ENCODE assay signal across 1 cellular context in genomic region chr15:83123529-83123928, GRCh38.
TF ChIP-seq lines count a peak whose summit lies in the region.

No MANE protein-coding gene starts in this region.

TF ChIP-seq in GM23338, 12 proteins besides CTCF, POLR2A, EP300 and RAD21 (continued from another document):
- TF ChIP-seq, protein P1, sequence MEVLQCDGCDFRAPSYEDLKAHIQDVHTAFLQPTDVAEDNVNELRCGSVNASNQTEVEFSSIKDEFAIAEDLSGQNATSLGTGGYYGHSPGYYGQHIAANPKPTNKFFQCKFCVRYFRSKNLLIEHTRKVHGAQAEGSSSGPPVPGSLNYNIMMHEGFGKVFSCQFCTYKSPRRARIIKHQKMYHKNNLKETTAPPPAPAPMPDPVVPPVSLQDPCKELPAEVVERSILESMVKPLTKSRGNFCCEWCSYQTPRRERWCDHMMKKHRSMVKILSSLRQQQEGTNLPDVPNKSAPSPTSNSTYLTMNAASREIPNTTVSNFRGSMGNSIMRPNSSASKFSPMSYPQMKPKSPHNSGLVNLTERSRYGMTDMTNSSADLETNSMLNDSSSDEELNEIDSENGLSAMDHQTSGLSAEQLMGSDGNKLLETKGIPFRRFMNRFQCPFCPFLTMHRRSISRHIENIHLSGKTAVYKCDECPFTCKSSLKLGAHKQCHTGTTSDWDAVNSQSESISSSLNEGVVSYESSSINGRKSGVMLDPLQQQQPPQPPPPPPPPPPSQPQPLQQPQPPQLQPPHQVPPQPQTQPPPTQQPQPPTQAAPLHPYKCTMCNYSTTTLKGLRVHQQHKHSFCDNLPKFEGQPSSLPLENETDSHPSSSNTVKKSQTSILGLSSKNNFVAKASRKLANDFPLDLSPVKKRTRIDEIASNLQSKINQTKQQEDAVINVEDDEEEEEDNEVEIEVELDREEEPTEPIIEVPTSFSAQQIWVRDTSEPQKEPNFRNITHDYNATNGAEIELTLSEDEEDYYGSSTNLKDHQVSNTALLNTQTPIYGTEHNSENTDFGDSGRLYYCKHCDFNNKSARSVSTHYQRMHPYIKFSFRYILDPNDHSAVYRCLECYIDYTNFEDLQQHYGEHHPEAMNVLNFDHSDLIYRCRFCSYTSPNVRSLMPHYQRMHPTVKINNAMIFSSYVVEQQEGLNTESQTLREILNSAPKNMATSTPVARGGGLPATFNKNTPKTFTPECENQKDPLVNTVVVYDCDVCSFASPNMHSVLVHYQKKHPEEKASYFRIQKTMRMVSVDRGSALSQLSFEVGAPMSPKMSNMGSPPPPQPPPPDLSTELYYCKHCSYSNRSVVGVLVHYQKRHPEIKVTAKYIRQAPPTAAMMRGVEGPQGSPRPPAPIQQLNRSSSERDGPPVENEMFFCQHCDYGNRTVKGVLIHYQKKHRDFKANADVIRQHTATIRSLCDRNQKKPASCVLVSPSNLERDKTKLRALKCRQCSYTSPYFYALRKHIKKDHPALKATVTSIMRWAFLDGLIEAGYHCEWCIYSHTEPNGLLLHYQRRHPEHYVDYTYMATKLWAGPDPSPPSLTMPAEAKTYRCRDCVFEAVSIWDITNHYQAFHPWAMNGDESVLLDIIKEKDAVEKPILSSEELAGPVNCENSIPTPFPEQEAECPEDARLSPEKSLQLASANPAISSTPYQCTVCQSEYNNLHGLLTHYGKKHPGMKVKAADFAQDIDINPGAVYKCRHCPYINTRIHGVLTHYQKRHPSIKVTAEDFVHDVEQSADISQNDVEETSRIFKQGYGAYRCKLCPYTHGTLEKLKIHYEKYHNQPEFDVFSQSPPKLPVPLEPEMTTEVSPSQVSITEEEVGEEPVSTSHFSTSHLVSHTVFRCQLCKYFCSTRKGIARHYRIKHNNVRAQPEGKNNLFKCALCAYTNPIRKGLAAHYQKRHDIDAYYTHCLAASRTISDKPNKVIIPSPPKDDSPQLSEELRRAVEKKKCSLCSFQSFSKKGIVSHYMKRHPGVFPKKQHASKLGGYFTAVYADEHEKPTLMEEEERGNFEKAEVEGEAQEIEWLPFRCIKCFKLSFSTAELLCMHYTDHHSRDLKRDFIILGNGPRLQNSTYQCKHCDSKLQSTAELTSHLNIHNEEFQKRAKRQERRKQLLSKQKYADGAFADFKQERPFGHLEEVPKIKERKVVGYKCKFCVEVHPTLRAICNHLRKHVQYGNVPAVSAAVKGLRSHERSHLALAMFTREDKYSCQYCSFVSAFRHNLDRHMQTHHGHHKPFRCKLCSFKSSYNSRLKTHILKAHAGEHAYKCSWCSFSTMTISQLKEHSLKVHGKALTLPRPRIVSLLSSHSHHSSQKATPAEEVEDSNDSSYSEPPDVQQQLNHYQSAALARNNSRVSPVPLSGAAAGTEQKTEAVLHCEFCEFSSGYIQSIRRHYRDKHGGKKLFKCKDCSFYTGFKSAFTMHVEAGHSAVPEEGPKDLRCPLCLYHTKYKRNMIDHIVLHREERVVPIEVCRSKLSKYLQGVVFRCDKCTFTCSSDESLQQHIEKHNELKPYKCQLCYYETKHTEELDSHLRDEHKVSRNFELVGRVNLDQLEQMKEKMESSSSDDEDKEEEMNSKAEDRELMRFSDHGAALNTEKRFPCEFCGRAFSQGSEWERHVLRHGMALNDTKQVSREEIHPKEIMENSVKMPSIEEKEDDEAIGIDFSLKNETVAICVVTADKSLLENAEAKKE (CRISPR knock-in tag; IDR thresholded peaks at IDR 0.05): no peak
